In genomic region chr3:73753985-73754384, GRCh38 we compare ENCODE assay signal across 25 cellular contexts.
"Had no signal": no experiment of that assay in that cellular context is flagged by ENCODE, and none has a peak within 500 bp of the region (broad histone marks: within the 10 kb centered on the region; RNA-seq: fewer than 3 reads in every experiment).

No MANE protein-coding gene starts in this region.

- H3K4me3 Mint-ChIP-seq: mesothelial cell of epicardium; naive B cell; natural killer cell; stimulated activated memory B cell treated with anti-CD40 and anti-IgM and Interleukin-4, amounts not matched to agents 10 μg/mL and 1 μg/mL and 100 μg/mL, for 72 hours; stimulated activated naive CD8-positive, alpha-beta T cell treated with anti-CD3 and anti-CD28 coated beads, Interleukin-15, amount 100 ng/mL, for 72 hours had no signal

- H3K36me3 Mint-ChIP-seq: mesothelial cell of epicardium; naive B cell; natural killer cell; stimulated activated memory B cell treated with anti-CD40 and anti-IgM and Interleukin-4, amounts not matched to agents 10 μg/mL and 1 μg/mL and 100 μg/mL, for 72 hours had no signal

- H3K4me2 ChIP-seq: hepatocyte had no signal

- H3K27ac Mint-ChIP-seq: mesothelial cell of epicardium; naive B cell; natural killer cell; progenitor cell of endocrine pancreas; stimulated activated memory B cell treated with anti-CD40 and anti-IgM and Interleukin-4, amounts not matched to agents 10 μg/mL and 1 μg/mL and 100 μg/mL, for 72 hours; stimulated activated naive CD8-positive, alpha-beta T cell treated with anti-CD3 and anti-CD28 coated beads, Interleukin-15, amount 100 ng/mL, for 72 hours had no signal

- H3K27me3 ChIP-seq: heart right ventricle, hepatocyte, ovary, spleen, testis, thyroid gland, transverse colon, upper lobe of left lung, vagina had no signal

- H3K4me1 Mint-ChIP-seq: naive B cell; natural killer cell; stimulated activated memory B cell treated with anti-CD40 and anti-IgM and Interleukin-4, amounts not matched to agents 10 μg/mL and 1 μg/mL and 100 μg/mL, for 72 hours; stimulated activated naive CD8-positive, alpha-beta T cell treated with anti-CD3 and anti-CD28 coated beads, Interleukin-15, amount 100 ng/mL, for 72 hours had no signal

- H3K4me1 ChIP-seq: testis, thyroid gland, upper lobe of left lung, vagina had no signal

- H3K79me2 ChIP-seq: hepatocyte had no signal

- DNase-seq: heart right ventricle; islet precursor cell; left ventricle myocardium inferior; mesendoderm; naive B cell; natural killer cell; ovary; retina; right cardiac atrium; small intestine; spleen; stimulated activated CD4-positive, alpha-beta T cell treated with anti-CD3 and anti-CD28 coated beads, Interleukin-4, amount 100 ng/mL, for 4 hours; stimulated activated CD8-positive, alpha-beta memory T cell treated with anti-CD3 and anti-CD28 coated beads, Interleukin-4, amount 100 ng/mL, for 48 hours; stimulated activated naive CD4-positive, alpha-beta T cell treated with Interleukin-2 at 50 U/mL for 16 hours; stimulated activated naive CD8-positive, alpha-beta T cell treated with anti-CD3 and anti-CD28 coated beads, Interleukin-15, amount 100 ng/mL, for 72 hours; testis; thyroid gland; transverse colon; upper lobe of left lung had no signal

- H2AFZ ChIP-seq: hepatocyte had no signal

- H3K9me3 ChIP-seq: left ventricle myocardium inferior, ovary, testis, thyroid gland, transverse colon, upper lobe of left lung, vagina had no signal

- H3K4me3 ChIP-seq: heart right ventricle, hepatocyte, left ventricle myocardium inferior, lung, ovary, spleen, testis, thyroid gland, transverse colon, upper lobe of left lung, vagina had no signal

- H3K27me3 Mint-ChIP-seq: naive B cell; stimulated activated memory B cell treated with anti-CD40 and anti-IgM and Interleukin-4, amounts not matched to agents 10 μg/mL and 1 μg/mL and 100 μg/mL, for 72 hours; stimulated activated naive CD8-positive, alpha-beta T cell treated with anti-CD3 and anti-CD28 coated beads, Interleukin-15, amount 100 ng/mL, for 72 hours had no signal

- H3K36me3 ChIP-seq: heart right ventricle, left ventricle myocardium inferior, ovary, spleen, thyroid gland, transverse colon, upper lobe of left lung, vagina had no signal

- H3K9me3 Mint-ChIP-seq: mesothelial cell of epicardium had no signal

- H3K27ac ChIP-seq: heart right ventricle, hepatocyte, left ventricle myocardium inferior, ovary, spleen, testis, thyroid gland, transverse colon, upper lobe of left lung, vagina had no signal
